1 cellular context compared by ENCODE assay signal in genomic region chr22:38041760-38042584, GRCh38.
TF ChIP-seq lines count a peak whose summit lies in the region.

No MANE protein-coding gene starts in this region.

TF ChIP-seq in SK-N-SH treated with all-trans-retinoic acid at 6 μM for 48 hours, 23 proteins besides CTCF, POLR2A, EP300 and RAD21 (continued from another document):
- no peak for TF ChIP-seq TSHZ2 (CRISPR knock-in tag; IDR thresholded peaks at IDR 0.05)
TF ChIP-seq in SK-N-SH treated with all-trans-retinoic acid at 6 μM for 48 hours: peak in this region for 0.
